1 cellular context compared by ENCODE assay signal in genomic region chr11:58060939-58061672, GRCh38.
TF ChIP-seq lines count a peak whose summit lies in the region.

No MANE protein-coding gene starts in this region.

TF ChIP-seq in HepG2, 621 proteins besides CTCF, POLR2A, EP300 and RAD21 (continued from another document and continues in another):
- TF ChIP-seq SP1 (IDR thresholded peaks at IDR 0.05) (no peak), SP1 (CRISPR knock-in tag; IDR thresholded peaks at IDR 0.05) (no peak), ZNF841 (CRISPR knock-in tag; IDR thresholded peaks at IDR 0.05; ENCODE audit: borderline replicate concordance) (no peak), FOSL2 (CRISPR knock-in tag; IDR thresholded peaks at IDR 0.05) (peak; percentile 90), TP53 (CRISPR knock-in tag; conservative IDR thresholded peaks at IDR 0.05) (no peak), RXRB (CRISPR knock-in tag; IDR thresholded peaks at IDR 0.05; ENCODE audit: borderline replicate concordance) (peak; percentile 51; the same call in 1 of the 2 replicates), RFX1 (IDR thresholded peaks at IDR 0.05) (no peak), FOXP4 (CRISPR knock-in tag; IDR thresholded peaks at IDR 0.05) (peak; percentile 37; the same call in 1 of the 2 replicates), ZNF878 (CRISPR knock-in tag; IDR thresholded peaks at IDR 0.05) (0 out of 2 replicates have a peak, but pooled peaks have one; percentile 33), ELK4 (CRISPR knock-in tag; IDR thresholded peaks at IDR 0.05; ENCODE audit: borderline replicate concordance) (no peak), ERF (CRISPR knock-in tag; IDR thresholded peaks at IDR 0.05) (peak; percentile 29; the same call in 1 of the 2 replicates), XRCC5 (optimal IDR thresholded peaks at IDR 0.05; ENCODE audit: low read length) (peak; percentile 26), ASH2L (IDR thresholded peaks at IDR 0.05; ENCODE audit: insufficient read length, low read depth, low read length) (peak; percentile 52), ZNF644 (CRISPR knock-in tag; IDR thresholded peaks at IDR 0.05; ENCODE audit: low read depth) (peak; percentile 66), ZNF605 (CRISPR knock-in tag; IDR thresholded peaks at IDR 0.05) (no peak), ZBTB10 (CRISPR knock-in tag; IDR thresholded peaks at IDR 0.05; ENCODE audit: borderline replicate concordance) (no peak), TEAD3 (CRISPR knock-in tag; optimal IDR thresholded peaks at IDR 0.05; ENCODE audit: borderline replicate concordance) (peak; percentile 81), IKZF5 (CRISPR knock-in tag; IDR thresholded peaks at IDR 0.05) (0 out of 2 replicates have a peak, but pooled peaks have one; percentile 45), ZEB1 (IDR thresholded peaks at IDR 0.05; ENCODE audit: insufficient replicate concordance, low read depth) (peak; percentile 30), HOXA3 (CRISPR knock-in tag; IDR thresholded peaks at IDR 0.05) (0 out of 2 replicates have a peak, but pooled peaks have one; percentile 18), HNF4A (CRISPR knock-in tag; IDR thresholded peaks at IDR 0.05) (peak; percentile 55), FOXP1 (IDR thresholded peaks at IDR 0.05) (no peak), FOXP1 (CRISPR knock-in tag; IDR thresholded peaks at IDR 0.05) (peak; percentile 52; the same call in 1 of the 2 replicates), EHMT2 (IDR thresholded peaks at IDR 0.05; ENCODE audit: borderline replicate concordance, low read depth, low read length) (peak; percentile 42; the same call in 1 of the 2 replicates), BORCS8-MEF2B (CRISPR knock-in tag; IDR thresholded peaks at IDR 0.05) (no peak), EZH2 (conservative IDR thresholded peaks at IDR 0.05; ENCODE audit: low read depth, low read length) (no peak), JUNB (CRISPR knock-in tag; IDR thresholded peaks at IDR 0.05; ENCODE audit: borderline replicate concordance) (peak; percentile 53; the same call in 1 of the 2 replicates), RXRA (CRISPR knock-in tag; IDR thresholded peaks at IDR 0.05) (no peak), GABPA (IDR thresholded peaks at IDR 0.05; ENCODE audit: low read depth, low read length) (no peak), GABPA (CRISPR knock-in tag; IDR thresholded peaks at IDR 0.05; ENCODE audit: low read depth) (no peak), ARNT2 (CRISPR knock-in tag; IDR thresholded peaks at IDR 0.05; ENCODE audit: low read depth) (0 out of 2 replicates have a peak, but pooled peaks have one; percentile 35), SMAD3 (CRISPR knock-in tag; IDR thresholded peaks at IDR 0.05) (peak; percentile 55; the same call in 1 of the 2 replicates), JUN (CRISPR knock-in tag; IDR thresholded peaks at IDR 0.05) (no peak), ZNF768 (CRISPR knock-in tag; IDR thresholded peaks at IDR 0.05) (no peak), BCL6 (CRISPR knock-in tag; IDR thresholded peaks at IDR 0.05) (peak; percentile 88), THYN1 (CRISPR knock-in tag; IDR thresholded peaks at IDR 0.05; ENCODE audit: borderline replicate concordance, low read depth) (no peak), HNF1A (IDR thresholded peaks at IDR 0.05; ENCODE audit: low read depth) (peak; percentile 73), HNF1A (CRISPR knock-in tag; IDR thresholded peaks at IDR 0.05; ENCODE audit: borderline replicate concordance) (peak; percentile 73; the same call in 1 of the 2 replicates), ZNF281 (CRISPR knock-in tag; IDR thresholded peaks at IDR 0.05; ENCODE audit: borderline replicate concordance) (no peak), ATF3 (CRISPR knock-in tag; IDR thresholded peaks at IDR 0.05) (peak; percentile 78), ZSCAN29 (CRISPR knock-in tag; conservative IDR thresholded peaks at IDR 0.05) (0 out of 2 replicates have a peak, but pooled peaks have one; percentile 45), ZNF556 (CRISPR knock-in tag; IDR thresholded peaks at IDR 0.05; ENCODE audit: borderline replicate concordance) (no peak), AHDC1 (CRISPR knock-in tag; IDR thresholded peaks at IDR 0.05; ENCODE audit: borderline replicate concordance) (peak; percentile 45; the same call in 1 of the 2 replicates), TGIF2 (CRISPR knock-in tag; IDR thresholded peaks at IDR 0.05) (no peak), STAG1 (CRISPR knock-in tag; IDR thresholded peaks at IDR 0.05) (0 out of 2 replicates have a peak, but pooled peaks have one; percentile 22)
